In the genomic region with DNA sequence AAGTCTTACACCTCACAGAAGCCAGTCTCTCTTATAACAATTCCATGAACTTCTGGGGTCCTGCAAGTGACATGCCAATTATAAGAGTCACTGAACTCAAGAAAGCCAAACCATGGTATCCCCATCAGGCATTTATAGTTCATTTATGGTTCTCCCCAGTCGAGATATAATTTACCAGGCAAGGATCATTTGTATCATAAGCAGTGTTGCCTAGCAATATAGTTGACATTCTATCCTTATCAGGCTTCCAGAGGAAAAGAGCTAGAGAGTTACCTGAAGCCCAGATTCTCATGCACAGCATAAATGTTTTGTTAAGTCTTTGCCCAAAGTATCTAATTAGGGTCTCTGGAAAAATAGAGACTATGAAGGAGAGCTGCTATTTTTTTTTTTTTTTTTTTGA, we compare ENCODE assay signal across 28 cellular contexts.
"Had no signal": no experiment of that assay in that cellular context is flagged by ENCODE, and none has a peak within 500 bp of the region (broad histone marks: within the 10 kb centered on the region; RNA-seq: fewer than 3 reads in every experiment).

No MANE protein-coding gene starts in this region.

- DNase-seq: Karpas-422, KBM-7, MM.1S, MV-4-11, NCI-H1092, NCI-H1105, NCI-H1417 treated with DMSO at 0.1 percent for 48 hours, NCI-H1436 treated with DMSO at 0.1 percent for 48 hours, NCI-H1694 treated with DMSO at 0.1 percent for 48 hours, NCI-H187 treated with DMSO at 0.1 percent for 48 hours, NCI-H2029, NCI-H2227 treated with DMSO at 0.1 percent for 48 hours, NCI-H345, NCI-H446, NCI-H510A treated with DMSO at 0.1 percent for 48 hours, NCI-H524 treated with DMSO at 0.1 percent for 48 hours, NCI-H526 treated with DMSO at 0.1 percent for 48 hours, NCI-H774, PC-9, SHP77, SIG-M5, SJCRH30 had no signal

- FAIRE-seq: RCC 7860 had no signal

- ATAC-seq: Panc1, SK-N-SH treated with all-trans-retinoic acid at 6 μM for 48 hours had no signal

- H3K4me1 ChIP-seq: SJCRH30 had no signal

- H3K9me3 ChIP-seq: SJCRH30 had no signal

- H3K4me3 ChIP-seq: PC-9, SJCRH30, SK-N-MC had no signal

- H3K27me3 ChIP-seq: SJCRH30 had no signal

- H3K27ac ChIP-seq: KMS-11, PC-9, RWPE1, SJCRH30, SK-N-MC had no signal
